Comparison of ENCODE assay signal across 18 cellular contexts in genomic region chr1:229879746-229880145, GRCh38.
DNase-seq lines count a peak whose midpoint lies in the region; ATAC-seq and TF ChIP-seq lines count a peak whose summit lies in the region.
"Had no signal": no experiment of that assay in that cellular context is flagged by ENCODE, and none has a peak within 500 bp of the region (broad histone marks: within the 10 kb centered on the region; RNA-seq: fewer than 3 reads in every experiment).

No MANE protein-coding gene starts in this region.

- H2AFZ ChIP-seq in neural progenitor cell (replicated peaks) = no peak overlapping the region

- TF ChIP-seq CTCF in endodermal cell (conservative IDR thresholded peaks at IDR 0.05) = no peak
- TF ChIP-seq CTCF in neural progenitor cell (IDR thresholded peaks at IDR 0.05) = no peak
- TF ChIP-seq CTCF in thoracic aorta (IDR thresholded peaks at IDR 0.05) = no peak
- no peak for TF ChIP-seq CTCF in foreskin fibroblast (IDR thresholded peaks at IDR 0.05; ENCODE audit: low read depth, low read length)

- H3K9ac ChIP-seq in endodermal cell (ENCODE audit: extremely low read depth, low read length, poor library complexity, severe bottlenecking) (no peak overlapping the region), neural progenitor cell (no peak overlapping the region)

- H3K4me1 ChIP-seq in endodermal cell (ENCODE audit: control insufficient read depth, insufficient read depth, low read length) = no peaks in the 10 kb centered on the region
- peaks cover 5% of the 10 kb centered on the region for H3K4me1 ChIP-seq in neural progenitor cell
- H3K4me1 ChIP-seq in thoracic aorta (ENCODE audit: control insufficient read depth in 1 of 2, low read depth in 2 of 2) = peaks cover 4 to 19% of the 10 kb centered on the region in 2 donors

- H3K27me3 ChIP-seq in endodermal cell (ENCODE audit: control insufficient read depth, insufficient read depth, low read length, poor library complexity, severe bottlenecking) = no peaks in the 10 kb centered on the region
- H3K27me3 ChIP-seq in neural progenitor cell = no peaks in the 10 kb centered on the region
- no peaks in the 10 kb centered on the region for H3K27me3 ChIP-seq in thoracic aorta (replicated peaks; ENCODE audit: insufficient read depth)

- H3K4me1 Mint-ChIP-seq in endodermal cell (no peaks in the 10 kb centered on the region), neural progenitor cell (peaks cover 12% of the 10 kb centered on the region)
- H3K4me1 Mint-ChIP-seq: CD8-positive, alpha-beta memory T cell had no signal

- DNase-seq in endodermal cell (peak; percentile 18), neural progenitor cell (ENCODE audit: low spot score) (no peak), thoracic aorta (ENCODE audit: low spot score) (no peak), foreskin fibroblast (no peak), activated gamma-delta T cell (lab: John Stamatoyannopoulos, UW) (no peak)
- DNase-seq: CD8-positive, alpha-beta memory T cell; DMS 273 treated with DMSO at 0.1 percent for 48 hours; GOT3; HFFc6; KG1; MG63; NCI-H1092 treated with DMSO at 0.1 percent for 48 hours; NCI-H1694; NCI-H82; SHP77 treated with DMSO at 0.1 percent for 48 hours had no signal

- H3K4me3 ChIP-seq in endodermal cell (ENCODE audit: low read length) = no peak overlapping the region
- no peak overlapping the region for H3K4me3 ChIP-seq in neural progenitor cell
- H3K4me3 ChIP-seq in thoracic aorta = no peak overlapping the region
- H3K4me3 ChIP-seq in foreskin fibroblast (ENCODE audit: low read depth in 1 of 2, low read length in 2 of 2) = no peak overlapping the region
- H3K4me3 ChIP-seq: MG63 had no signal

- H3K9me3 Mint-ChIP-seq in endodermal cell (no peaks in the 10 kb centered on the region), neural progenitor cell (no peaks in the 10 kb centered on the region)
- H3K9me3 Mint-ChIP-seq: CD8-positive, alpha-beta memory T cell; HFFc6 had no signal

- no peak overlapping the region for H3K27ac Mint-ChIP-seq in endodermal cell
- H3K27ac Mint-ChIP-seq in neural progenitor cell = peak overlapping the region; percentile 30
- H3K27ac Mint-ChIP-seq: CD8-positive, alpha-beta memory T cell; HFFc6 had no signal

- H3K36me3 ChIP-seq in endodermal cell (ENCODE audit: control insufficient read depth, insufficient read depth, low read length) (no peaks in the 10 kb centered on the region), neural progenitor cell (no peaks in the 10 kb centered on the region), thoracic aorta (no peaks in the 10 kb centered on the region)
- H3K36me3 ChIP-seq: MG63 had no signal

- no peaks in the 10 kb centered on the region for H3F3A ChIP-seq in neural progenitor cell (ENCODE audit: low read depth)

- WGBS in endodermal cell (ENCODE audit: insufficient coverage in 1 of 2, insufficient read length in 1 of 2), 2 experiments = 91% methylated on average over 3 of the region's 3 CpGs; no CpG with 5 or more reads in 1 of the 2 experiments

- no peaks in the 10 kb centered on the region for H3K79me2 ChIP-seq in neural progenitor cell (ENCODE audit: low read depth)

- H3K9me3 ChIP-seq in endodermal cell (ENCODE audit: control insufficient read depth, low read length) (no peaks in the 10 kb centered on the region), neural progenitor cell (ENCODE audit: low read depth) (no peaks in the 10 kb centered on the region), thoracic aorta (no peaks in the 10 kb centered on the region)
- H3K9me3 ChIP-seq: MG63 had no signal

- ATAC-seq in thoracic aorta (ENCODE audit: insufficient number of reproducible peaks, low FRiP score, low read depth) = peak; percentile 18
- ATAC-seq in GM18868 (IDR thresholded peaks at IDR 0.05; ENCODE audit: unreplicated experiment) = no peak
- ATAC-seq: Panc1 had no signal

- no peak overlapping the region for H3K4me2 ChIP-seq in neural progenitor cell

- peak overlapping the region; percentile 9 for H3K27ac ChIP-seq in angular gyrus (ENCODE audit: low read depth, low read length)
- H3K27ac ChIP-seq in endodermal cell (ENCODE audit: low read depth, low read length) = no peak overlapping the region
- no peak overlapping the region for H3K27ac ChIP-seq in neural progenitor cell
- no peak overlapping the region for H3K27ac ChIP-seq in thoracic aorta

- peaks cover 5% of the 10 kb centered on the region for H3K27me3 Mint-ChIP-seq in endodermal cell (ENCODE audit: insufficient read depth)
- H3K27me3 Mint-ChIP-seq in neural progenitor cell (ENCODE audit: insufficient read depth, low read depth) = peaks cover 13% of the 10 kb centered on the region

- H3K4me3 Mint-ChIP-seq in endodermal cell (no peak overlapping the region), neural progenitor cell (no peak overlapping the region)
- H3K4me3 Mint-ChIP-seq: CD8-positive, alpha-beta memory T cell; HFFc6 had no signal

- H4K20me1 ChIP-seq in neural progenitor cell (ENCODE audit: low read depth) = no peaks in the 10 kb centered on the region

- no peaks in the 10 kb centered on the region for H3K36me3 Mint-ChIP-seq in endodermal cell (ENCODE audit: low read depth)
- no peaks in the 10 kb centered on the region for H3K36me3 Mint-ChIP-seq in neural progenitor cell
- H3K36me3 Mint-ChIP-seq: CD8-positive, alpha-beta memory T cell had no signal
